In genomic region chr5:173234129-173234793, GRCh38 we compare ENCODE assay signal across 11 cellular contexts. TPM values are rescaled to one million over a fixed set of nuclear protein-coding genes. Genes with fewer than 3 reads are reported as not detected.
DNase-seq lines count a peak whose midpoint lies in the region; FAIRE-seq and TF ChIP-seq lines count a peak whose summit lies in the region.
"Had no signal": no experiment of that assay in that cellular context is flagged by ENCODE, and none has a peak within 500 bp of the region (broad histone marks: within the 10 kb centered on the region; RNA-seq: fewer than 3 reads in every experiment).

No MANE protein-coding gene starts in this region.

- H3K4me1 ChIP-seq in mesodermal cell (ENCODE audit: control insufficient read depth, insufficient read depth, low read length, poor library complexity, severe bottlenecking): peaks cover 34% of the 10 kb centered on the region

- POLR2A ChIA-PET in AG04449 (lab: Yijun Ruan, JAX): interaction anchor here (0.9 kb wide), 1 partner anchor 33 kb away, joined by 3 read pairs; no protein-coding TSS in a partner anchor

- DNase-seq in AG04449 (ENCODE audit: low read depth, low spot score) (no peak), ELF-1 (ENCODE audit: low read depth, low spot score) (peak; percentile 67), COR-L47 (lab: John Stamatoyannopoulos, UW) (no peak), NCI-H526 treated with DMSO at 0.1 percent for 48 hours (lab: John Stamatoyannopoulos, UW) (no peak), D721Med (ENCODE audit: insufficient read length, low spot score) (no peak), cerebellar cortex (ENCODE audit: low spot score) (no peak)
- peak; percentile 35 to 46 for DNase-seq in activated T-cell treated with anti-CD3 and anti-CD28 coated beads, Interleukin-2, amount 50 U/mL, for 48 hours
- DNase-seq: central memory CD4-positive, alpha-beta T cell; midbrain had no signal

- H3K9me3 ChIP-seq in mesodermal cell (ENCODE audit: control insufficient read depth, low read length): no peaks in the 10 kb centered on the region

- H3K4me3 ChIP-seq in AG04449 (ENCODE audit: low read depth, low read length) (peak overlapping the region; percentile 38), mesodermal cell (ENCODE audit: extremely low read depth, insufficient read depth, low read length, poor library complexity, severe bottlenecking) (peak overlapping the region; percentile 69)

- WGBS in mesodermal cell (ENCODE audit: insufficient coverage in 2 of 2), 2 experiments: 4 to 5% methylated on average over 16 to 28 of the region's 33 CpGs

- no peak for FAIRE-seq in D721Med (lab: Jason Lieb, UNC)
- FAIRE-seq: H54 had no signal

- CTCF ChIA-PET in AG04449 (lab: Yijun Ruan, JAX): no interaction called here

- peak overlapping the region; percentile 36 for H3K27ac ChIP-seq in mesodermal cell (ENCODE audit: low read depth, low read length, severe bottlenecking)

- H3K36me3 ChIP-seq in mesodermal cell (ENCODE audit: control insufficient read depth, insufficient read depth, low read length): peaks cover 30% of the 10 kb centered on the region

- TF ChIP-seq CTCF in AG04449 (IDR thresholded peaks at IDR 0.05; ENCODE audit: insufficient read depth, low read length, missing control alignments) (no peak), D721Med (IDR thresholded peaks at IDR 0.05; ENCODE audit: insufficient read depth, missing control alignments) (no peak)

RNA-seq across cellular contexts. Expression of gene NKX2-5, which starts 0.7 kb away (rescaled TPM):
- 66.8 TPM for polyA plus RNA-seq in mesodermal cell (2013, experiment 1 of 2)
- 61.6 TPM for polyA plus RNA-seq in mesodermal cell (2013, experiment 2 of 2)

Comparison
In these comparisons a context has a peak if more than half of its experiments do, and no peak if none do; other contexts are left out.
1. DNase-seq: peak in ELF-1 (single experiment) and activated T-cell treated with anti-CD3 and anti-CD28 coated beads, Interleukin-2, amount 50 U/mL, for 48 hours (2 of 2); none in AG04449 (single experiment), COR-L47 (single experiment), NCI-H526 treated with DMSO at 0.1 percent for 48 hours (single experiment), D721Med (single experiment) and cerebellar cortex (single experiment).